ENCODE assay signal across 8 cellular contexts in the genomic region with DNA sequence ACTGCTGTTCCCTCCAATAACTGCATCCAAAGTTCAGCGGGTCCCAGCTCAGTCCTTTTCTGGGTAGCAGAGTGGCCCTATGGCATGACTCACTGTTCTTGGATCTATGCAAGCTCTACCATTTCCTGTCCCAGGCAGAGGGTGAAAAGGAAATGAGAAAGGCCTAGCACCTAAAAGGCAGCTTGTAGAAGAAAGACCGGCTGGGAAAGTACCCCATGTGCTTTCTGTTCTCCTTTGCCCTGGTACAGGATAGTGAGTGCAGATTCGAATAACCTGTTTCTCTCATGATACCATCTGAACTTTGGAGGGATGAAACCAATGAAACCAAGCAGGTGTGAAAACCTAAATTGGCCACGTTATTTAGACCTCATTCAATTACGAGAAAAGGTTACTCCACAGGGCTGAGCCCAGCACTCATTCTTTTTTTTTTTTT. TPM values are rescaled to one million over a fixed set of nuclear protein-coding genes. Genes with fewer than 3 reads are reported as not detected.
DNase-seq lines count a peak whose midpoint lies in the region; ATAC-seq and TF ChIP-seq lines count a peak whose summit lies in the region.

No MANE protein-coding gene starts in this region.

- no peak overlapping the region for H2AFZ ChIP-seq in neural progenitor cell (replicated peaks)

- peak; percentile 82 for DNase-seq in NOMO-1 treated with dmso at 0.1 percent for 144 hours (lab: John Stamatoyannopoulos, UW; ENCODE audit: unreplicated experiment)
- DNase-seq in activated T-cell treated with anti-CD3 and anti-CD28 coated beads, Interleukin-2, amount 50 U/mL, for 4 hours, result peak; percentile 63
- DNase-seq in naive B cell, result peak; percentile 91
- no peak for DNase-seq in thyroid gland
- DNase-seq in COLO668 (lab: John Stamatoyannopoulos, UW; ENCODE audit: unreplicated experiment), result no peak
- DNase-seq in neural progenitor cell (ENCODE audit: low spot score), result no peak

- no peak overlapping the region for H3K9ac ChIP-seq in neural progenitor cell

- no peak overlapping the region for H3K4me2 ChIP-seq in neural progenitor cell

- H3F3A ChIP-seq in neural progenitor cell (ENCODE audit: low read depth), result no peaks in the 10 kb centered on the region

- ATAC-seq in GM18511 (IDR thresholded peaks at IDR 0.05; ENCODE audit: unreplicated experiment), result peak; percentile 90
- ATAC-seq in HG02642 (IDR thresholded peaks at IDR 0.05; ENCODE audit: poor library complexity, unreplicated experiment), result peak; percentile 92
- ATAC-seq in activated T-cell treated with anti-CD3 and anti-CD28 coated beads, Interleukin-2, amount 50 U/mL, for 4 hours, result peak; percentile 99
- ATAC-seq in naive B cell (ENCODE audit: low read depth in 2 of 2), result peak; percentile 94

- no peaks in the 10 kb centered on the region for H3K79me2 ChIP-seq in neural progenitor cell (ENCODE audit: low read depth)

- H3K4me3 ChIP-seq in thyroid gland (replicated peaks in 1 of 3), result no peak overlapping the region
- no peak overlapping the region for H3K4me3 ChIP-seq in neural progenitor cell

- no peaks in the 10 kb centered on the region for H4K20me1 ChIP-seq in neural progenitor cell (ENCODE audit: low read depth)

- H3K27me3 ChIP-seq in thyroid gland (no peaks in the 10 kb centered on the region), neural progenitor cell (no peaks in the 10 kb centered on the region)

- no peaks in the 10 kb centered on the region for H3K27me3 Mint-ChIP-seq in activated T-cell treated with anti-CD3 and anti-CD28 coated beads, Interleukin-2, amount 50 U/mL, for 4 hours (ENCODE audit: low read depth)
- H3K27me3 Mint-ChIP-seq in naive B cell (no peaks in the 10 kb centered on the region), neural progenitor cell (ENCODE audit: insufficient read depth, low read depth) (no peaks in the 10 kb centered on the region)

- H3K4me1 ChIP-seq in thyroid gland (no peaks in the 10 kb centered on the region), neural progenitor cell (peaks cover 3% of the 10 kb centered on the region)

- peak overlapping the region; percentile 25 for H3K4me3 Mint-ChIP-seq in activated T-cell treated with anti-CD3 and anti-CD28 coated beads, Interleukin-2, amount 50 U/mL, for 4 hours
- H3K4me3 Mint-ChIP-seq in naive B cell (peak overlapping the region; percentile 70 to 91 (median 89)), neural progenitor cell (no peak overlapping the region)

- intact Hi-C loops in thyroid gland (cut with DNase I), result no loop called here

- H3K27ac Mint-ChIP-seq in naive B cell (peak overlapping the region; percentile 86 to 99 (median 94)), neural progenitor cell (no peak overlapping the region)

- 64 to 76% methylated on average over 5 of the region's 5 CpGs for WGBS in thyroid gland, 2 donors

- peaks cover 49% of the 10 kb centered on the region for H3K4me1 Mint-ChIP-seq in activated T-cell treated with anti-CD3 and anti-CD28 coated beads, Interleukin-2, amount 50 U/mL, for 4 hours (ENCODE audit: low read depth)
- H3K4me1 Mint-ChIP-seq in naive B cell (peaks cover 41 to 67% (median 54%) of the 10 kb centered on the region in 3 donors), neural progenitor cell (peaks cover 5% of the 10 kb centered on the region)

- no peaks in the 10 kb centered on the region for H3K9me3 Mint-ChIP-seq in activated T-cell treated with anti-CD3 and anti-CD28 coated beads, Interleukin-2, amount 50 U/mL, for 4 hours
- H3K9me3 Mint-ChIP-seq in naive B cell, result no peaks in the 10 kb centered on the region
- H3K9me3 Mint-ChIP-seq in neural progenitor cell, result no peaks in the 10 kb centered on the region

- no peaks in the 10 kb centered on the region for H3K9me3 ChIP-seq in thyroid gland
- no peaks in the 10 kb centered on the region for H3K9me3 ChIP-seq in neural progenitor cell (ENCODE audit: low read depth)

- H3K36me3 Mint-ChIP-seq in activated T-cell treated with anti-CD3 and anti-CD28 coated beads, Interleukin-2, amount 50 U/mL, for 4 hours (ENCODE audit: insufficient read depth), result peaks cover 15% of the 10 kb centered on the region
- H3K36me3 Mint-ChIP-seq in naive B cell (peaks cover 5 to 9% of the 10 kb centered on the region in 2 donors), neural progenitor cell (peaks cover 7% of the 10 kb centered on the region)

- H3K36me3 ChIP-seq in thyroid gland, result peaks cover 12 to 19% of the 10 kb centered on the region in 2 donors
- H3K36me3 ChIP-seq in neural progenitor cell, result no peaks in the 10 kb centered on the region

- no peak for TF ChIP-seq POLR2A in thyroid gland (IDR thresholded peaks at IDR 0.05)

- H3K27ac ChIP-seq in thyroid gland (no peak overlapping the region), neural progenitor cell (no peak overlapping the region)

- TF ChIP-seq CTCF in thyroid gland (IDR thresholded peaks at IDR 0.05), result no peak
- TF ChIP-seq CTCF in neural progenitor cell (IDR thresholded peaks at IDR 0.05), result no peak

RNA-seq across cellular contexts. Expression of a gene that starts 12.7 kb away (rescaled TPM):
- 10 to 100 TPM in 2 of 3 donors, 1 to 10 TPM in 1; 7.3 to 12.2 (median 11.1) TPM for total RNA-seq in activated T-cell treated with anti-CD3 and anti-CD28 coated beads, Interleukin-2, amount 50 U/mL, for 4 hours
- polyA plus RNA-seq in naive B cell (ENCODE audit: low read depth in 6 of 6), result 1 to 10 TPM in 1 of 6 donors, under 1 TPM in 5; 0.19 to 2.3 (median 0.74) TPM
- total RNA-seq in thyroid gland (under 1 TPM in 2 of 4 donors, not detected in 2; 0.13 to 0.21 TPM), neural progenitor cell (ENCODE audit: low replicate concordance) (14.8 and 21.2 TPM in 2 replicates)

RNA-seq across cellular contexts. Expression of a gene that starts 15.0 kb away (rescaled TPM):
- total RNA-seq in activated T-cell treated with anti-CD3 and anti-CD28 coated beads, Interleukin-2, amount 50 U/mL, for 4 hours, result 10 to 100 TPM; 29.5 to 53.5 (median 30.8) TPM
- 100 to 1,000 TPM; 377 to 864 (median 638) TPM for polyA plus RNA-seq in naive B cell (ENCODE audit: low read depth in 6 of 6)
- total RNA-seq in thyroid gland (under 1 TPM in 1 of 4 donors, not detected in 3; 0.54 TPM), neural progenitor cell (ENCODE audit: low replicate concordance) (0.68 TPM in 1 of 2 replicates, not detected in the other)

RNA-seq across cellular contexts. Expression of a gene that starts 42.4 kb away (rescaled TPM):
- total RNA-seq in activated T-cell treated with anti-CD3 and anti-CD28 coated beads, Interleukin-2, amount 50 U/mL, for 4 hours, result 10 to 100 TPM; 66.3 to 99.5 (median 98.0) TPM
- 10 to 100 TPM; 38.9 to 83.4 (median 55.2) TPM for polyA plus RNA-seq in naive B cell (ENCODE audit: low read depth in 6 of 6)
- total RNA-seq in thyroid gland, result 10 to 100 TPM in 2 of 4 donors, 1 to 10 TPM in 2; 4.1 to 17.3 (median 11.5) TPM
- total RNA-seq in neural progenitor cell (ENCODE audit: low replicate concordance), result 20.0 and 53.1 TPM in 2 replicates

RNA-seq across cellular contexts. Expression of a gene that starts 42.6 kb away (rescaled TPM):
- total RNA-seq in activated T-cell treated with anti-CD3 and anti-CD28 coated beads, Interleukin-2, amount 50 U/mL, for 4 hours, result 10 to 100 TPM in 1 of 3 donors, 1 to 10 TPM in 2; 8.9 to 10.6 (median 9.2) TPM
- 10 to 100 TPM; 37.1 to 56.5 (median 45.1) TPM for polyA plus RNA-seq in naive B cell (ENCODE audit: low read depth in 6 of 6)
- total RNA-seq in thyroid gland (100 to 1,000 TPM in 2 of 4 donors, 10 to 100 TPM in 2; 62.9 to 151 (median 120) TPM), neural progenitor cell (ENCODE audit: low replicate concordance) (27.3 and 56.7 TPM in 2 replicates)

Comparison
In these comparisons a context has a peak if more than half of its experiments do, and no peak if none do; other contexts are left out.
1. DNase-seq: peak in NOMO-1 treated with dmso at 0.1 percent for 144 hours (single experiment), activated T-cell treated with anti-CD3 and anti-CD28 coated beads, Interleukin-2, amount 50 U/mL, for 4 hours (single experiment) and naive B cell (single experiment); none in thyroid gland (0 of 2), COLO668 (single experiment) and neural progenitor cell (single experiment).
2. RNA of a gene that starts 12.7 kb away (total RNA-seq): 14.8 to 21.2 TPM in neural progenitor cell and 7.3 to 12.2 TPM in activated T-cell treated with anti-CD3 and anti-CD28 coated beads, Interleukin-2, amount 50 U/mL, for 4 hours; 0.13 to 0.21 TPM in thyroid gland; every median in the first group is over 4 times any median in the second.
3. RNA of a gene that starts 15.0 kb away (total RNA-seq): 29.5 to 53.5 TPM in activated T-cell treated with anti-CD3 and anti-CD28 coated beads, Interleukin-2, amount 50 U/mL, for 4 hours; 0.54 TPM in thyroid gland and 0.68 TPM in neural progenitor cell; every median in the first group is over 10 times any median in the second.
4. Peak in every context shown above with its lines, with median percentiles within 50 percentile points of each other: ATAC-seq.